In genomic region chr10:72323108-72323932, GRCh38 we compare ENCODE assay signal across 12 cellular contexts. TPM values are rescaled to one million over a fixed set of nuclear protein-coding genes. Genes with fewer than 3 reads are reported as not detected.
A peak's percentile ranks its signal among the peaks of the same experiment; 100 is the strongest.
DNase-seq lines count a peak whose midpoint lies in the region; ATAC-seq and TF ChIP-seq lines count a peak whose summit lies in the region.
"Had no signal": no experiment of that assay in that cellular context is flagged by ENCODE, and none has a peak within 500 bp of the region (broad histone marks: within the 10 kb centered on the region; RNA-seq: fewer than 3 reads in every experiment).

No MANE protein-coding gene starts in this region.

- no peaks in the 10 kb centered on the region for H3K36me3 ChIP-seq in CD4-positive, alpha-beta memory T cell (ENCODE audit: insufficient read depth, low read length)
- no peaks in the 10 kb centered on the region for H3K36me3 ChIP-seq in KMS-11 (ENCODE audit: insufficient read depth)
- no peaks in the 10 kb centered on the region for H3K36me3 ChIP-seq in neural progenitor cell
- H3K36me3 ChIP-seq in psoas muscle (ENCODE audit: insufficient read depth in 1 of 2, low read depth in 1 of 2), result no peaks in the 10 kb centered on the region
- H3K36me3 ChIP-seq in MG63, result no peaks in the 10 kb centered on the region
- H3K36me3 ChIP-seq: left lung, sigmoid colon had no signal

- H3K27ac ChIP-seq in CD4-positive, alpha-beta memory T cell (ENCODE audit: low read depth, low read length), result peak overlapping the region; percentile 36
- H3K27ac ChIP-seq in KMS-11 (no peak overlapping the region; the same call in 1 of the 2 replicates), neural progenitor cell (no peak overlapping the region), psoas muscle (no peak overlapping the region)
- H3K27ac ChIP-seq: sigmoid colon had no signal

- DNase-seq in CD4-positive, alpha-beta memory T cell, result no peak
- DNase-seq in MCF 10A (ENCODE audit: unreplicated experiment) (no peak), neural progenitor cell (ENCODE audit: low spot score) (no peak), kidney glomerular epithelial cell (lab: John Stamatoyannopoulos, UW) (no peak), psoas muscle (no peak), MG63 (no peak)
- DNase-seq: caudate nucleus, sigmoid colon had no signal

- POLR2A ChIA-PET in CD4-positive, alpha-beta memory T cell (lab: Charles Lee; ENCODE audit: partially characterized antibody), result interaction anchor here (1.0 to 13.9 kb wide), 8 partner anchors 10 to 235 kb away, joined by 3 to 368 read pairs (median 26); partner anchors contain the start of genes ANAPC16, ASCC1, DDIT4 and SPOCK2
- POLR2A ChIA-PET in MCF 10A (lab: Yijun Ruan, JAX), result interaction anchor here (0.7 to 14.5 kb wide), 6 partner anchors 10 to 94 kb away, joined by 3 to 383 read pairs (median 31); partner anchors contain the start of gene DDIT4

- H3K4me2 ChIP-seq in KMS-11 (peak overlapping the region; percentile 17; the same call in 1 of the 2 replicates), neural progenitor cell (no peak overlapping the region)

- H3K79me2 ChIP-seq in KMS-11 (ENCODE audit: insufficient read depth, low read depth) (no peaks in the 10 kb centered on the region), neural progenitor cell (ENCODE audit: low read depth) (no peaks in the 10 kb centered on the region)

- peaks cover 0 to 3% of the 10 kb centered on the region in 2 donors for H3K36me3 Mint-ChIP-seq in CD4-positive, alpha-beta memory T cell
- H3K36me3 Mint-ChIP-seq in MCF 10A (ENCODE audit: insufficient read depth, unreplicated experiment) (peaks cover 9% of the 10 kb centered on the region), neural progenitor cell (peaks cover 3% of the 10 kb centered on the region)

- 93 to 95% (median 94%) methylated on average over 12 to 14 of the region's 14 CpGs for WGBS in psoas muscle, 3 donors

- no peak overlapping the region; the same call in 1 of the 2 replicates for H3K9ac ChIP-seq in KMS-11
- H3K9ac ChIP-seq in neural progenitor cell, result no peak overlapping the region

- no peak for ATAC-seq in GM21576 (IDR thresholded peaks at IDR 0.05; ENCODE audit: unreplicated experiment)
- ATAC-seq in psoas muscle, result no peak
- ATAC-seq: left lung, SK-N-SH treated with all-trans-retinoic acid at 6 μM for 48 hours had no signal

- TF ChIP-seq CTCF in KMS-11 (conservative IDR thresholded peaks at IDR 0.05; ENCODE audit: low read depth, low read length), result no peak
- no peak for TF ChIP-seq CTCF in MCF 10A (IDR thresholded peaks at IDR 0.05; ENCODE audit: unreplicated experiment)
- TF ChIP-seq CTCF in neural progenitor cell (IDR thresholded peaks at IDR 0.05), result no peak
- TF ChIP-seq CTCF in psoas muscle (IDR thresholded peaks at IDR 0.05), result no peak

- H3K4me1 ChIP-seq in CD4-positive, alpha-beta memory T cell (ENCODE audit: insufficient read depth, low read length), result peaks cover 84% of the 10 kb centered on the region
- H3K4me1 ChIP-seq in KMS-11 (ENCODE audit: low read depth, poor library complexity, severe bottlenecking) (peaks cover 64% of the 10 kb centered on the region), neural progenitor cell (peaks cover 26% of the 10 kb centered on the region), psoas muscle (peaks cover 45% of the 10 kb centered on the region)

- H3K27me3 ChIP-seq in CD4-positive, alpha-beta memory T cell (ENCODE audit: insufficient read depth, low read length), result no peaks in the 10 kb centered on the region
- no peaks in the 10 kb centered on the region for H3K27me3 ChIP-seq in KMS-11 (ENCODE audit: insufficient read depth, low read depth)
- peaks cover 13% of the 10 kb centered on the region for H3K27me3 ChIP-seq in neural progenitor cell
- H3K27me3 ChIP-seq in psoas muscle (ENCODE audit: insufficient read depth in 3 of 3, low read length in 2 of 3), result no peaks in the 10 kb centered on the region
- no peaks in the 10 kb centered on the region for H3K27me3 ChIP-seq in MG63
- H3K27me3 ChIP-seq: left lung, sigmoid colon had no signal

- H2AFZ ChIP-seq in KMS-11 (ENCODE audit: low read depth), result peak overlapping the region; percentile 16; the same call in 1 of the 2 replicates
- no peak overlapping the region for H2AFZ ChIP-seq in neural progenitor cell (replicated peaks)

- peaks cover 36% of the 10 kb centered on the region for H3F3A ChIP-seq in neural progenitor cell (ENCODE audit: low read depth)

- H3K9me3 Mint-ChIP-seq in CD4-positive, alpha-beta memory T cell, result no peaks in the 10 kb centered on the region
- H3K9me3 Mint-ChIP-seq in MCF 10A (ENCODE audit: unreplicated experiment), result no peaks in the 10 kb centered on the region
- no peaks in the 10 kb centered on the region for H3K9me3 Mint-ChIP-seq in neural progenitor cell

- peak overlapping the region in 3 of 8 donors; percentile 34 to 68 (median 46) for H3K4me3 Mint-ChIP-seq in CD4-positive, alpha-beta memory T cell
- H3K4me3 Mint-ChIP-seq in MCF 10A (ENCODE audit: unreplicated experiment) (no peak overlapping the region), neural progenitor cell (no peak overlapping the region)

- no peaks in the 10 kb centered on the region for H3K27me3 Mint-ChIP-seq in CD4-positive, alpha-beta memory T cell
- no peaks in the 10 kb centered on the region for H3K27me3 Mint-ChIP-seq in MCF 10A (ENCODE audit: insufficient read depth, unreplicated experiment)
- H3K27me3 Mint-ChIP-seq in neural progenitor cell (ENCODE audit: insufficient read depth, low read depth), result peaks cover 17% of the 10 kb centered on the region

- H3K4me1 Mint-ChIP-seq in CD4-positive, alpha-beta memory T cell, result peaks cover 44 to 88% (median 64%) of the 10 kb centered on the region in 4 donors
- peaks cover 35% of the 10 kb centered on the region for H3K4me1 Mint-ChIP-seq in MCF 10A (ENCODE audit: insufficient read depth, unreplicated experiment)
- peaks cover 61% of the 10 kb centered on the region for H3K4me1 Mint-ChIP-seq in neural progenitor cell

- no peaks in the 10 kb centered on the region for H4K20me1 ChIP-seq in KMS-11 (ENCODE audit: insufficient read depth)
- no peaks in the 10 kb centered on the region for H4K20me1 ChIP-seq in neural progenitor cell (ENCODE audit: low read depth)

- CTCF ChIA-PET in CD4-positive, alpha-beta memory T cell (lab: Charles Lee; ENCODE audit: partially characterized antibody), result interaction anchor here (0.6 to 5.7 kb wide), 3 partner anchors 48 to 197 kb away, joined by 3 to 51 read pairs (median 3); partner anchors contain the start of gene DDIT4
- CTCF ChIA-PET in MCF 10A (lab: Yijun Ruan, JAX), result interaction anchor here (0.9 to 1.0 kb wide), 2 partner anchors 61 to 368 kb away, joined by 3 read pairs; no protein-coding TSS in a partner anchor

- peak overlapping the region; percentile 73 to 99 (median 84) for H3K27ac Mint-ChIP-seq in CD4-positive, alpha-beta memory T cell
- H3K27ac Mint-ChIP-seq in MCF 10A (ENCODE audit: low read depth, unreplicated experiment) (peak overlapping the region; percentile 95), neural progenitor cell (peak overlapping the region; percentile 33)

- no TSS peak for BruUV-seq in MCF 10A (replicated peaks; lab: Mats Ljungman, UMichigan)

- intact Hi-C loops in CD4-positive, alpha-beta memory T cell (cut with micrococcal nuclease), result no loop called here
- intact Hi-C loops in MCF 10A (cut with micrococcal nuclease), result no loop called here
- intact Hi-C loops in psoas muscle (cut with DNase I), result loop anchor here in 1 of 2 donors (5.0 kb wide), 1 partner anchor 51 kb away; the partner anchor contains the start of gene DDIT4

- no peak overlapping the region for H3K4me3 ChIP-seq in CD4-positive, alpha-beta memory T cell (ENCODE audit: low read length in 2 of 2)
- H3K4me3 ChIP-seq in KMS-11 (IDR thresholded peaks at IDR 0.05; ENCODE audit: insufficient read depth, low read depth, low read length) (no peak overlapping the region), neural progenitor cell (no peak overlapping the region), psoas muscle (no peak overlapping the region), MG63 (no peak overlapping the region)
- H3K4me3 ChIP-seq: left lung, sigmoid colon had no signal

- no peaks in the 10 kb centered on the region for H3K9me3 ChIP-seq in CD4-positive, alpha-beta memory T cell (ENCODE audit: control insufficient read depth in 1 of 2, low read length in 2 of 2)
- H3K9me3 ChIP-seq in neural progenitor cell (ENCODE audit: low read depth) (no peaks in the 10 kb centered on the region), psoas muscle (no peaks in the 10 kb centered on the region), MG63 (no peaks in the 10 kb centered on the region)
- H3K9me3 ChIP-seq: left lung, sigmoid colon had no signal

RNA-seq across cellular contexts. Expression of gene DNAJB12, which starts 31.4 kb away (rescaled TPM):
- 10 to 100 TPM; 26.3 to 26.7 TPM for total RNA-seq in CD4-positive, alpha-beta memory T cell
- polyA plus RNA-seq in CD4-positive, alpha-beta memory T cell, result 10 to 100 TPM; 13.4 to 26.2 TPM
- total RNA-seq in MCF 10A (2022), result 64.7 and 68.1 TPM in 2 replicates
- total RNA-seq in neural progenitor cell (ENCODE audit: low replicate concordance), result 8.8 and 16.1 TPM in 2 replicates
- total RNA-seq in psoas muscle, result 10 to 100 TPM; 24.0 to 38.7 (median 34.0) TPM
- 10 to 100 TPM; 22.1 to 24.9 (median 22.5) TPM for polyA plus RNA-seq in psoas muscle
- total RNA-seq in MG63 (2014; rRNA removed; shearing (Covaris generic); ENCODE audit: low replicate concordance), result 19.3 and 24.4 TPM in 2 replicates

RNA-seq across cellular contexts. Expression of gene DDIT4, which starts 49.6 kb away (rescaled TPM):
- total RNA-seq in CD4-positive, alpha-beta memory T cell, result 10 to 100 TPM; 23.1 to 24.5 TPM
- 100 to 1,000 TPM; 154 to 635 TPM for polyA plus RNA-seq in CD4-positive, alpha-beta memory T cell
- total RNA-seq in MCF 10A (2022) (698 and 872 TPM in 2 replicates), neural progenitor cell (ENCODE audit: low replicate concordance) (257 and 436 TPM in 2 replicates), psoas muscle (100 to 1,000 TPM in 1 of 4 donors, 10 to 100 TPM in 3; 16.1 to 220 (median 65.4) TPM)
- polyA plus RNA-seq in psoas muscle, result 100 to 1,000 TPM; 114 to 744 (median 487) TPM
- 260 and 266 TPM in 2 replicates for total RNA-seq in MG63 (2014; rRNA removed; shearing (Covaris generic); ENCODE audit: low replicate concordance)

Comparison
In these comparisons a context has a peak if more than half of its experiments do, and no peak if none do; other contexts are left out.
1. H3K27ac Mint-ChIP-seq: peak in every context shown above with its lines; median percentile 95 in MCF 10A; 84 in CD4-positive, alpha-beta memory T cell; 33 in neural progenitor cell.